11 cellular contexts compared by ENCODE assay signal in genomic region chr11:102420547-102420946, GRCh38. TPM values are rescaled to one million over a fixed set of nuclear protein-coding genes. Genes with fewer than 3 reads are reported as not detected.
DNase-seq lines count a peak whose midpoint lies in the region; ATAC-seq, FAIRE-seq and TF ChIP-seq lines count a peak whose summit lies in the region.
"Had no signal": no experiment of that assay in that cellular context is flagged by ENCODE, and none has a peak within 500 bp of the region (broad histone marks: within the 10 kb centered on the region; RNA-seq: fewer than 3 reads in every experiment).

No MANE protein-coding gene starts in this region.

- CTCF ChIA-PET in CD4-positive, alpha-beta T cell (lab: Charles Lee): interaction anchor here (1.2 to 1.7 kb wide), 4 partner anchors 18 to 79 kb away, joined by 3 to 8 read pairs (median 4); no protein-coding TSS in a partner anchor

- H3K36me3 Mint-ChIP-seq in CD4-positive, alpha-beta T cell (ENCODE audit: low read depth): peaks cover 56% of the 10 kb centered on the region
- peaks cover 16 to 37% of the 10 kb centered on the region in 2 donors for H3K36me3 Mint-ChIP-seq in activated T-cell treated with anti-CD3 and anti-CD28 coated beads, Interleukin-2, amount 50 U/mL, for 72 hours (ENCODE audit: insufficient read depth in 2 of 2)
- peaks cover 34% of the 10 kb centered on the region for H3K36me3 Mint-ChIP-seq in activated T-helper 1 cell treated with anti-CD3 and anti-CD28 coated beads, Interleukin-12 subunit alpha, Interleukin-12 subunit beta, Interleukin-2, Interleukin-4 antibody, amounts not matched to agents 30 ng/mL and 10 ng/mL and 1 ng/mL, durations not matched to agents 14 hours and 24 hours and 36 hours (ENCODE audit: low read depth)

- no peak for DNase-seq in CD4-positive, alpha-beta T cell
- peak; percentile 46 to 57 for DNase-seq in activated T-cell treated with anti-CD3 and anti-CD28 coated beads, Interleukin-2, amount 50 U/mL, for 72 hours
- DNase-seq in activated T-helper 1 cell treated with anti-CD3 and anti-CD28 coated beads, Interleukin-12 subunit alpha, Interleukin-12 subunit beta, Interleukin-2, Interleukin-4 antibody, amounts not matched to agents 30 ng/mL and 10 ng/mL and 1 ng/mL, durations not matched to agents 14 hours and 24 hours and 36 hours (ENCODE audit: low spot score): no peak
- DNase-seq in GM12892 (ENCODE audit: insufficient read length) (no peak), SHP77 treated with DMSO at 0.1 percent for 48 hours (lab: John Stamatoyannopoulos, UW) (no peak), AG08396 (ENCODE audit: low spot score) (no peak)
- DNase-seq: T1000 had no signal

- H3K4me3 Mint-ChIP-seq in CD4-positive, alpha-beta T cell: peak overlapping the region; percentile 16
- H3K4me3 Mint-ChIP-seq in activated T-cell treated with anti-CD3 and anti-CD28 coated beads, Interleukin-2, amount 50 U/mL, for 72 hours: peak overlapping the region; percentile 25 to 33
- no peak overlapping the region for H3K4me3 Mint-ChIP-seq in activated T-helper 1 cell treated with anti-CD3 and anti-CD28 coated beads, Interleukin-12 subunit alpha, Interleukin-12 subunit beta, Interleukin-2, Interleukin-4 antibody, amounts not matched to agents 30 ng/mL and 10 ng/mL and 1 ng/mL, durations not matched to agents 14 hours and 24 hours and 36 hours

- FAIRE-seq in GM12892 (lab: Jason Lieb, UNC): no peak

- intact Hi-C loops in CD4-positive, alpha-beta T cell (cut with DNase I, micrococcal nuclease): loop anchor here (2.0 kb wide), 2 partner anchors 14 to 26 kb away; no protein-coding TSS in a partner anchor
- intact Hi-C loops in activated T-helper 1 cell treated with anti-CD3 and anti-CD28 coated beads, Interleukin-12 subunit alpha, Interleukin-12 subunit beta, Interleukin-2, Interleukin-4 antibody, amounts not matched to agents 30 ng/mL and 10 ng/mL and 1 ng/mL, durations not matched to agents 14 hours and 24 hours and 36 hours (cut with micrococcal nuclease): no loop called here

- H3K27me3 Mint-ChIP-seq in CD4-positive, alpha-beta T cell: no peaks in the 10 kb centered on the region
- no peaks in the 10 kb centered on the region for H3K27me3 Mint-ChIP-seq in activated T-cell treated with anti-CD3 and anti-CD28 coated beads, Interleukin-2, amount 50 U/mL, for 72 hours (ENCODE audit: low read depth)
- no peaks in the 10 kb centered on the region for H3K27me3 Mint-ChIP-seq in activated T-helper 1 cell treated with anti-CD3 and anti-CD28 coated beads, Interleukin-12 subunit alpha, Interleukin-12 subunit beta, Interleukin-2, Interleukin-4 antibody, amounts not matched to agents 30 ng/mL and 10 ng/mL and 1 ng/mL, durations not matched to agents 14 hours and 24 hours and 36 hours (ENCODE audit: insufficient read depth)

- H3K27me3 ChIP-seq in CD4-positive, alpha-beta T cell (ENCODE audit: control insufficient read depth, insufficient read depth, low read length): no peaks in the 10 kb centered on the region
- H3K27me3 ChIP-seq: gastroesophageal sphincter had no signal

- POLR2A ChIA-PET in CD4-positive, alpha-beta T cell (lab: Charles Lee): interaction anchor here (0.7 to 1.1 kb wide), 3 partner anchors 31 to 47 kb away, joined by 3 to 4 read pairs (median 3); no protein-coding TSS in a partner anchor

- H3K4me1 Mint-ChIP-seq in CD4-positive, alpha-beta T cell (ENCODE audit: low read depth): peaks cover 100% of the 10 kb centered on the region
- peaks cover 95% of the 10 kb centered on the region for H3K4me1 Mint-ChIP-seq in activated T-cell treated with anti-CD3 and anti-CD28 coated beads, Interleukin-2, amount 50 U/mL, for 72 hours (ENCODE audit: low read depth)
- H3K4me1 Mint-ChIP-seq in activated T-helper 1 cell treated with anti-CD3 and anti-CD28 coated beads, Interleukin-12 subunit alpha, Interleukin-12 subunit beta, Interleukin-2, Interleukin-4 antibody, amounts not matched to agents 30 ng/mL and 10 ng/mL and 1 ng/mL, durations not matched to agents 14 hours and 24 hours and 36 hours (ENCODE audit: low read depth): peaks cover 91% of the 10 kb centered on the region

- TF ChIP-seq POLR2A in GM12892 (IDR thresholded peaks at IDR 0.05; ENCODE audit: low read depth, low read length): no peak

- H3K9me3 Mint-ChIP-seq in CD4-positive, alpha-beta T cell: no peaks in the 10 kb centered on the region
- H3K9me3 Mint-ChIP-seq in activated T-cell treated with anti-CD3 and anti-CD28 coated beads, Interleukin-2, amount 50 U/mL, for 72 hours: peaks cover 6 to 7% of the 10 kb centered on the region in 2 donors
- peaks cover 17% of the 10 kb centered on the region for H3K9me3 Mint-ChIP-seq in activated T-helper 1 cell treated with anti-CD3 and anti-CD28 coated beads, Interleukin-12 subunit alpha, Interleukin-12 subunit beta, Interleukin-2, Interleukin-4 antibody, amounts not matched to agents 30 ng/mL and 10 ng/mL and 1 ng/mL, durations not matched to agents 14 hours and 24 hours and 36 hours

- peak overlapping the region; percentile 11 for H3K27ac ChIP-seq in CD4-positive, alpha-beta T cell (ENCODE audit: low read depth, low read length)
- H3K27ac ChIP-seq: gastroesophageal sphincter, HL-60 had no signal

- no peak for ATAC-seq in CD4-positive, alpha-beta T cell (ENCODE audit: poor library complexity)
- peak; percentile 88 for ATAC-seq in GM19025 (IDR thresholded peaks at IDR 0.05; ENCODE audit: low read depth, unreplicated experiment)
- ATAC-seq in HG02981 (IDR thresholded peaks at IDR 0.05; ENCODE audit: unreplicated experiment): peak; percentile 89
- ATAC-seq in activated T-cell treated with anti-CD3 and anti-CD28 coated beads, Interleukin-2, amount 50 U/mL, for 72 hours (replicated peaks in 1 of 2): peak; percentile 61 to 64
- ATAC-seq: gastroesophageal sphincter had no signal

- peak overlapping the region; percentile 81 for H3K27ac Mint-ChIP-seq in CD4-positive, alpha-beta T cell
- H3K27ac Mint-ChIP-seq in activated T-cell treated with anti-CD3 and anti-CD28 coated beads, Interleukin-2, amount 50 U/mL, for 72 hours: peak overlapping the region; percentile 73
- no peak overlapping the region for H3K27ac Mint-ChIP-seq in activated T-helper 1 cell treated with anti-CD3 and anti-CD28 coated beads, Interleukin-12 subunit alpha, Interleukin-12 subunit beta, Interleukin-2, Interleukin-4 antibody, amounts not matched to agents 30 ng/mL and 10 ng/mL and 1 ng/mL, durations not matched to agents 14 hours and 24 hours and 36 hours

- no peak for TF ChIP-seq CTCF in CD4-positive, alpha-beta T cell (IDR thresholded peaks at IDR 0.05)

- H3K9me3 ChIP-seq in CD4-positive, alpha-beta T cell (ENCODE audit: control insufficient read depth, low read length): peaks cover 5% of the 10 kb centered on the region

RNA-seq across cellular contexts. Expression of gene TMEM123, which starts 32.0 kb away (rescaled TPM):
- 100 to 1,000 TPM; 288 to 307 TPM for total RNA-seq in CD4-positive, alpha-beta T cell
- 100 to 1,000 TPM; 279 to 347 TPM for total RNA-seq in activated T-cell treated with anti-CD3 and anti-CD28 coated beads, Interleukin-2, amount 50 U/mL, for 72 hours
- total RNA-seq in activated T-helper 1 cell treated with anti-CD3 and anti-CD28 coated beads, Interleukin-12 subunit alpha, Interleukin-12 subunit beta, Interleukin-2, Interleukin-4 antibody, amounts not matched to agents 30 ng/mL and 10 ng/mL and 1 ng/mL, durations not matched to agents 14 hours and 24 hours and 36 hours: 206 and 231 TPM in 2 replicates
- 128 TPM for polyA plus RNA-seq in GM12892 (2012; ENCODE audit: missing spikeins)

Comparison
In these comparisons a context has a peak if more than half of its experiments do, and no peak if none do; other contexts are left out.
1. DNase-seq: peak in activated T-cell treated with anti-CD3 and anti-CD28 coated beads, Interleukin-2, amount 50 U/mL, for 72 hours (2 of 2); none in CD4-positive, alpha-beta T cell (0 of 10), activated T-helper 1 cell treated with anti-CD3 and anti-CD28 coated beads, Interleukin-12 subunit alpha, Interleukin-12 subunit beta, Interleukin-2, Interleukin-4 antibody, amounts not matched to agents 30 ng/mL and 10 ng/mL and 1 ng/mL, durations not matched to agents 14 hours and 24 hours and 36 hours (single experiment), GM12892 (single experiment), SHP77 treated with DMSO at 0.1 percent for 48 hours (single experiment) and AG08396 (single experiment).